Comparison of ENCODE assay signal across 11 cellular contexts in genomic region chr16:14559809-14560227, GRCh38.
DNase-seq lines count a peak whose midpoint lies in the region; TF ChIP-seq lines count a peak whose summit lies in the region.
"Had no signal": no experiment of that assay in that cellular context is flagged by ENCODE, and none has a peak within 500 bp of the region (broad histone marks: within the 10 kb centered on the region; RNA-seq: fewer than 3 reads in every experiment).

No MANE protein-coding gene starts in this region.

- H3K4me3 ChIP-seq in SU-DHL-6 (ENCODE audit: insufficient read depth, low read length, poor library complexity, severe bottlenecking) (no peak overlapping the region), transverse colon (no peak overlapping the region), GM23248 (no peak overlapping the region)
- H3K4me3 ChIP-seq: SK-N-MC had no signal

- intact Hi-C loops in transverse colon (cut with DNase I; ENCODE audit: low total_unique reads), result no loop called here

- H3K4me1 ChIP-seq in transverse colon, result peaks cover 5 to 35% (median 22%) of the 10 kb centered on the region in 4 donors
- peaks cover 6% of the 10 kb centered on the region for H3K4me1 ChIP-seq in GM23248 (ENCODE audit: insufficient read depth)

- 55 to 62% methylated on average over 8 of the region's 8 CpGs for WGBS in transverse colon (ENCODE audit: low coverage in 1 of 2), 2 donors
- WGBS in GM23248 (ENCODE audit: low coverage in 1 of 2, low lambda C conversion rate in 2 of 2, missing lambda C conversion rate in 2 of 2), 2 experiments, result 68 to 79% methylated on average over 8 of the region's 8 CpGs

- in situ Hi-C loops in transverse colon (cut with MboI; ENCODE audit: low pct_ligation_motif_present in 1 of 4, low pct_unique_long_range_greater_than_20kb in 1 of 4, low sequenced_read_pairs in 3 of 4) (no loop called here), GM23248 (cut with MboI) (no loop called here)

- no peak for TF ChIP-seq POLR2A in transverse colon (IDR thresholded peaks at IDR 0.05)

- no peaks in the 10 kb centered on the region for H4K20me1 ChIP-seq in SU-DHL-6 (ENCODE audit: low read depth, low read length)
- H4K20me1 ChIP-seq in GM23248 (ENCODE audit: insufficient read depth), result no peaks in the 10 kb centered on the region

- H3F3A ChIP-seq in SU-DHL-6 (ENCODE audit: insufficient read depth) (peaks cover 5% of the 10 kb centered on the region), GM23248 (ENCODE audit: insufficient read depth) (peaks cover 5% of the 10 kb centered on the region; the same call in 1 of the 2 replicates)

- no peaks in the 10 kb centered on the region for H3K9me3 ChIP-seq in SU-DHL-6 (ENCODE audit: insufficient read depth, low read length)
- H3K9me3 ChIP-seq in transverse colon, result no peaks in the 10 kb centered on the region
- H3K9me3 ChIP-seq in GM23248 (ENCODE audit: low read depth), result no peaks in the 10 kb centered on the region

- H3K36me3 ChIP-seq in SU-DHL-6 (ENCODE audit: low read length) (peaks cover 20% of the 10 kb centered on the region; the same call in 1 of the 2 replicates), transverse colon (no peaks in the 10 kb centered on the region), GM23248 (ENCODE audit: low read depth) (no peaks in the 10 kb centered on the region)

- no peaks in the 10 kb centered on the region for H3K79me2 ChIP-seq in SU-DHL-6 (ENCODE audit: insufficient read depth, low read length)
- no peaks in the 10 kb centered on the region for H3K79me2 ChIP-seq in GM23248 (ENCODE audit: insufficient read depth)

- DNase-seq in NCI-H510A treated with DMSO at 0.1 percent for 48 hours (lab: John Stamatoyannopoulos, UW), result peak; percentile 65
- DNase-seq in NCI-H510A (lab: John Stamatoyannopoulos, UW), result no peak
- DNase-seq in inferior parietal cortex (ENCODE audit: extremely low spot score), result peak; percentile 34
- DNase-seq in transverse colon, result peak; percentile 50
- DNase-seq in activated CD4-positive, alpha-beta T cell treated with anti-CD3 and anti-CD28 coated beads for 4 hours, result no peak
- DNase-seq in 8988T, result no peak
- DNase-seq in GM23248, result no peak
- DNase-seq: ACHN, NCI-H1105 had no signal

- H3K9me2 ChIP-seq in SU-DHL-6 (replicated peaks; ENCODE audit: insufficient read depth, low read length), result no peaks in the 10 kb centered on the region
- H3K9me2 ChIP-seq in GM23248 (ENCODE audit: insufficient read depth), result no peaks in the 10 kb centered on the region

- no peak for TF ChIP-seq CTCF in SU-DHL-6 (IDR thresholded peaks at IDR 0.05; ENCODE audit: insufficient read depth, low read length, poor library complexity, severe bottlenecking)
- TF ChIP-seq CTCF in transverse colon (IDR thresholded peaks at IDR 0.05), result no peak

- H3K9ac ChIP-seq in SU-DHL-6 (ENCODE audit: low read length), result no peak overlapping the region
- H3K9ac ChIP-seq in GM23248, result no peak overlapping the region

- H2AFZ ChIP-seq in SU-DHL-6 (ENCODE audit: low read depth, low read length, severe bottlenecking) (no peak overlapping the region), GM23248 (no peak overlapping the region)

- H3K4me2 ChIP-seq in SU-DHL-6 (ENCODE audit: low read depth, low read length, poor library complexity, severe bottlenecking) (peak overlapping the region; percentile 37), GM23248 (ENCODE audit: unreplicated experiment) (no peak overlapping the region)

- TF ChIP-seq EP300 in transverse colon (IDR thresholded peaks at IDR 0.05; ENCODE audit: low read depth), result no peak

- no peak overlapping the region for H3K27ac ChIP-seq in SU-DHL-6 (ENCODE audit: low read depth, low read length)
- H3K27ac ChIP-seq in transverse colon, result peak overlapping the region; percentile 28 to 50 (median 38)
- H3K27ac ChIP-seq in GM23248, result no peak overlapping the region
- H3K27ac ChIP-seq: SK-N-MC had no signal

- H3K27me3 ChIP-seq in SU-DHL-6 (ENCODE audit: low read length) (no peaks in the 10 kb centered on the region), transverse colon (no peaks in the 10 kb centered on the region), GM23248 (replicated peaks; ENCODE audit: insufficient read depth) (no peaks in the 10 kb centered on the region)

Comparison
In these comparisons a context has a peak if more than half of its experiments do, and no peak if none do; other contexts are left out.
1. DNase-seq: peak in NCI-H510A treated with DMSO at 0.1 percent for 48 hours (single experiment), inferior parietal cortex (single experiment) and transverse colon (single experiment); none in NCI-H510A (single experiment), activated CD4-positive, alpha-beta T cell treated with anti-CD3 and anti-CD28 coated beads for 4 hours (0 of 2), 8988T (single experiment) and GM23248 (single experiment).
2. H3K27ac ChIP-seq: peak in transverse colon (4 of 4); none in SU-DHL-6 (single experiment) and GM23248 (single experiment).